In genomic region chr7:1043552-1044188, GRCh38 we compare ENCODE assay signal across 8 cellular contexts. TPM values are rescaled to one million over a fixed set of nuclear protein-coding genes. Genes with fewer than 3 reads are reported as not detected.
DNase-seq lines count a peak whose midpoint lies in the region; ATAC-seq, FAIRE-seq and TF ChIP-seq lines count a peak whose summit lies in the region.

No MANE protein-coding gene starts in this region.

- WGBS in heart right ventricle, 2 donors, result 46 to 50% methylated on average over 18 of the region's 18 CpGs
- WGBS in sigmoid colon, 2 donors, result 19 to 41% methylated on average over 18 of the region's 18 CpGs

- H3K36me3 ChIP-seq in heart right ventricle (no peaks in the 10 kb centered on the region), sigmoid colon (no peaks in the 10 kb centered on the region)

- H3K9me3 ChIP-seq in heart right ventricle (no peaks in the 10 kb centered on the region), sigmoid colon (no peaks in the 10 kb centered on the region)

- H3K4me1 ChIP-seq in heart right ventricle (peaks cover 15 to 79% (median 63%) of the 10 kb centered on the region in 9 donors), sigmoid colon (peaks cover 0 to 46% (median 29%) of the 10 kb centered on the region in 4 donors)

- TF ChIP-seq EP300 in sigmoid colon (IDR thresholded peaks at IDR 0.05), result no peak

- no peak for TF ChIP-seq CTCF in WI38 (IDR thresholded peaks at IDR 0.05; ENCODE audit: low read depth, low read length)
- TF ChIP-seq CTCF in heart right ventricle (IDR thresholded peaks at IDR 0.05), result peak in 1 of 9 donors; percentile 8
- TF ChIP-seq CTCF in sigmoid colon (IDR thresholded peaks at IDR 0.05), result no peak

- H3K27ac ChIP-seq in heart right ventricle, result peak overlapping the region; percentile 78 to 97 (median 92)
- H3K27ac ChIP-seq in sigmoid colon, result peak overlapping the region; percentile 86 to 94 (median 94)

- intact Hi-C loops in heart right ventricle (cut with DNase I) (no loop called here), sigmoid colon (cut with DNase I) (loop anchor here (2.0 kb wide), 1 partner anchor 15 kb away; no protein-coding TSS in a partner anchor)

- FAIRE-seq in GM12891 (lab: Jason Lieb, UNC), result peak; percentile 74

- no peak for DNase-seq in GM12891 (ENCODE audit: insufficient read length, low spot score)
- DNase-seq in heart right ventricle, result no peak
- DNase-seq in sigmoid colon, result no peak
- DNase-seq in NCI-H2227 (lab: John Stamatoyannopoulos, UW; ENCODE audit: unreplicated experiment), result no peak
- no peak for DNase-seq in NCI-H510A (lab: John Stamatoyannopoulos, UW)

- no peaks in the 10 kb centered on the region for H3K27me3 ChIP-seq in heart right ventricle
- H3K27me3 ChIP-seq in sigmoid colon, result no peaks in the 10 kb centered on the region

- no peak for TF ChIP-seq POLR2A in GM12891 (IDR thresholded peaks at IDR 0.05; ENCODE audit: low read depth, low read length)
- no peak for TF ChIP-seq POLR2A in sigmoid colon (IDR thresholded peaks at IDR 0.05)

- ATAC-seq in heart right ventricle (peak in 5 of 8 donors; percentile 12 to 26 (median 14)), HG03039 (IDR thresholded peaks at IDR 0.05; ENCODE audit: unreplicated experiment) (no peak), GM19324 (IDR thresholded peaks at IDR 0.05; ENCODE audit: low FRiP score, unreplicated experiment) (no peak)

- H3K4me3 ChIP-seq in WI38 (ENCODE audit: low read depth, low read length), result peak overlapping the region; percentile 52
- peak overlapping the region in 9 of 10 donors; percentile 6 to 99 (median 81) for H3K4me3 ChIP-seq in heart right ventricle
- peak overlapping the region; percentile 16 to 76 (median 72) for H3K4me3 ChIP-seq in sigmoid colon

TF ChIP-seq in GM12891, 5 proteins besides CTCF, POLR2A, EP300 and RAD21:
- TF ChIP-seq POLR2AphosphoS5 (IDR thresholded peaks at IDR 0.05; ENCODE audit: low read depth, low read length) (no peak), SPI1 (IDR thresholded peaks at IDR 0.05; ENCODE audit: low read depth, low read length) (peak; percentile 34; the same call in 1 of the 2 replicates)

RNA-seq across cellular contexts. Expression of gene GPR146, which starts 0.7 kb away (rescaled TPM):
- 3.0 TPM for polyA plus RNA-seq in GM12891 (2012; ENCODE audit: low read depth, missing spikeins)
- total RNA-seq in heart right ventricle (10 to 100 TPM; 15.1 to 34.5 (median 22.7) TPM), sigmoid colon (10 to 100 TPM; 10.8 to 33.5 (median 27.2) TPM)
- polyA plus RNA-seq in heart right ventricle (10 to 100 TPM; 13.3 to 28.7 TPM), sigmoid colon (1 to 10 TPM; 3.0 to 7.1 (median 5.5) TPM)

RNA-seq across cellular contexts. Expression of gene GPER1, which starts 44.2 kb away (rescaled TPM):
- 6.5 TPM for polyA plus RNA-seq in GM12891 (2012; ENCODE audit: low read depth, missing spikeins)
- total RNA-seq in heart right ventricle (1 to 10 TPM; 1.1 to 4.7 (median 1.7) TPM), sigmoid colon (10 to 100 TPM in 2 of 4 donors, 1 to 10 TPM in 2; 4.6 to 15.8 (median 8.1) TPM)
- polyA plus RNA-seq in heart right ventricle (1 to 10 TPM; 3.0 to 4.5 TPM), sigmoid colon (1 to 10 TPM; 3.5 to 4.2 (median 3.9) TPM)

Comparison
In these comparisons a context has a peak if more than half of its experiments do, and no peak if none do; other contexts are left out.
1. ATAC-seq: peak in heart right ventricle (5 of 8); none in HG03039 (single experiment) and GM19324 (single experiment).
2. Peak in every context shown above with its lines, with median percentiles within 50 percentile points of each other: H3K4me3 ChIP-seq.